2 cellular contexts compared by ENCODE assay signal in the genomic region with DNA sequence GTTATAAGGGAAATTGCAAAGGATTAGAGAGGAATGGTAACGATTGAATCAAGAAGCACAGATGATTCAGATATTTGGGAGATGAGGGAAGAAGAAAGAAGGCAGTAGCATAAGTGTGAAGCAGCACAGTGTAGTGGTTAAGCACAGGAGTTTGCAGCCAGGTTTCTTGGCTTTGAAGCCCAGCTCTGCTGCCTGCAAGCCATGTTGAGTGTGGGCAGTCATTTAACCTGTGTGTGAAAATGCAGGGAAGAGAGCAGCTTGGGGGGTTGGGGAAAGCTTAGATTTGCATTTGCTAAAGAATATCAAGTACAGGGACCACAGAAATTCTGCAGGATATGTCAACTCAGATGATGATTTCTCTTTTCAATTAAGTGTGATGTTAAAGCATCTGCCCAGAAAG.
TF ChIP-seq lines count a peak whose summit lies in the region.

No MANE protein-coding gene starts in this region.

TF ChIP-seq in IMR-90, 13 proteins besides CTCF, POLR2A, EP300 and RAD21 (continued from another document):
- TF ChIP-seq, protein P1, sequence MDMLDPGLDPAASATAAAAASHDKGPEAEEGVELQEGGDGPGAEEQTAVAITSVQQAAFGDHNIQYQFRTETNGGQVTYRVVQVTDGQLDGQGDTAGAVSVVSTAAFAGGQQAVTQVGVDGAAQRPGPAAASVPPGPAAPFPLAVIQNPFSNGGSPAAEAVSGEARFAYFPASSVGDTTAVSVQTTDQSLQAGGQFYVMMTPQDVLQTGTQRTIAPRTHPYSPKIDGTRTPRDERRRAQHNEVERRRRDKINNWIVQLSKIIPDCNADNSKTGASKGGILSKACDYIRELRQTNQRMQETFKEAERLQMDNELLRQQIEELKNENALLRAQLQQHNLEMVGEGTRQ (IDR thresholded peaks at IDR 0.05; ENCODE audit: low read depth, low read length) = no peak
- no peak for TF ChIP-seq SMC3 (IDR thresholded peaks at IDR 0.05; ENCODE audit: low read depth, low read length)
- TF ChIP-seq RFX5 (IDR thresholded peaks at IDR 0.05; ENCODE audit: low read depth, low read length) = no peak
- TF ChIP-seq, protein P2, sequence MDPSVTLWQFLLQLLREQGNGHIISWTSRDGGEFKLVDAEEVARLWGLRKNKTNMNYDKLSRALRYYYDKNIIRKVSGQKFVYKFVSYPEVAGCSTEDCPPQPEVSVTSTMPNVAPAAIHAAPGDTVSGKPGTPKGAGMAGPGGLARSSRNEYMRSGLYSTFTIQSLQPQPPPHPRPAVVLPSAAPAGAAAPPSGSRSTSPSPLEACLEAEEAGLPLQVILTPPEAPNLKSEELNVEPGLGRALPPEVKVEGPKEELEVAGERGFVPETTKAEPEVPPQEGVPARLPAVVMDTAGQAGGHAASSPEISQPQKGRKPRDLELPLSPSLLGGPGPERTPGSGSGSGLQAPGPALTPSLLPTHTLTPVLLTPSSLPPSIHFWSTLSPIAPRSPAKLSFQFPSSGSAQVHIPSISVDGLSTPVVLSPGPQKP (IDR thresholded peaks at IDR 0.05; ENCODE audit: borderline replicate concordance, low read depth, low read length) = no peak
- TF ChIP-seq CHD1 (IDR thresholded peaks at IDR 0.05; ENCODE audit: low read depth, low read length) = no peak
- no peak for TF ChIP-seq MXI1 (IDR thresholded peaks at IDR 0.05; ENCODE audit: borderline replicate concordance, low read depth, low read length)
- TF ChIP-seq CEBPB (IDR thresholded peaks at IDR 0.05; ENCODE audit: low read depth, low read length) = no peak
- TF ChIP-seq RCOR1 (IDR thresholded peaks at IDR 0.05; ENCODE audit: insufficient replicate concordance, low read length) = no peak
- no peak for TF ChIP-seq MAZ (IDR thresholded peaks at IDR 0.05; ENCODE audit: borderline replicate concordance, low read depth, low read length)
- TF ChIP-seq MAFK (IDR thresholded peaks at IDR 0.05; ENCODE audit: low read depth, low read length) = no peak
- no peak for TF ChIP-seq NFE2L2 (IDR thresholded peaks at IDR 0.05; ENCODE audit: low read depth, low read length)
- TF ChIP-seq BHLHE40 (IDR thresholded peaks at IDR 0.05; ENCODE audit: low read depth, low read length) = no peak

TF ChIP-seq in WTC11, 78 proteins besides CTCF, POLR2A, EP300 and RAD21 (continued from another document):
- TF ChIP-seq, protein P3, sequence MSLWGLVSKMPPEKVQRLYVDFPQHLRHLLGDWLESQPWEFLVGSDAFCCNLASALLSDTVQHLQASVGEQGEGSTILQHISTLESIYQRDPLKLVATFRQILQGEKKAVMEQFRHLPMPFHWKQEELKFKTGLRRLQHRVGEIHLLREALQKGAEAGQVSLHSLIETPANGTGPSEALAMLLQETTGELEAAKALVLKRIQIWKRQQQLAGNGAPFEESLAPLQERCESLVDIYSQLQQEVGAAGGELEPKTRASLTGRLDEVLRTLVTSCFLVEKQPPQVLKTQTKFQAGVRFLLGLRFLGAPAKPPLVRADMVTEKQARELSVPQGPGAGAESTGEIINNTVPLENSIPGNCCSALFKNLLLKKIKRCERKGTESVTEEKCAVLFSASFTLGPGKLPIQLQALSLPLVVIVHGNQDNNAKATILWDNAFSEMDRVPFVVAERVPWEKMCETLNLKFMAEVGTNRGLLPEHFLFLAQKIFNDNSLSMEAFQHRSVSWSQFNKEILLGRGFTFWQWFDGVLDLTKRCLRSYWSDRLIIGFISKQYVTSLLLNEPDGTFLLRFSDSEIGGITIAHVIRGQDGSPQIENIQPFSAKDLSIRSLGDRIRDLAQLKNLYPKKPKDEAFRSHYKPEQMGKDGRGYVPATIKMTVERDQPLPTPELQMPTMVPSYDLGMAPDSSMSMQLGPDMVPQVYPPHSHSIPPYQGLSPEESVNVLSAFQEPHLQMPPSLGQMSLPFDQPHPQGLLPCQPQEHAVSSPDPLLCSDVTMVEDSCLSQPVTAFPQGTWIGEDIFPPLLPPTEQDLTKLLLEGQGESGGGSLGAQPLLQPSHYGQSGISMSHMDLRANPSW (CRISPR knock-in tag; conservative IDR thresholded peaks at IDR 0.05; ENCODE audit: low read depth) = no peak
- TF ChIP-seq, protein P4, sequence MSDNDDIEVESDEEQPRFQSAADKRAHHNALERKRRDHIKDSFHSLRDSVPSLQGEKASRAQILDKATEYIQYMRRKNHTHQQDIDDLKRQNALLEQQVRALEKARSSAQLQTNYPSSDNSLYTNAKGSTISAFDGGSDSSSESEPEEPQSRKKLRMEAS (CRISPR knock-in tag; IDR thresholded peaks at IDR 0.05) = no peak
- TF ChIP-seq, protein P5, sequence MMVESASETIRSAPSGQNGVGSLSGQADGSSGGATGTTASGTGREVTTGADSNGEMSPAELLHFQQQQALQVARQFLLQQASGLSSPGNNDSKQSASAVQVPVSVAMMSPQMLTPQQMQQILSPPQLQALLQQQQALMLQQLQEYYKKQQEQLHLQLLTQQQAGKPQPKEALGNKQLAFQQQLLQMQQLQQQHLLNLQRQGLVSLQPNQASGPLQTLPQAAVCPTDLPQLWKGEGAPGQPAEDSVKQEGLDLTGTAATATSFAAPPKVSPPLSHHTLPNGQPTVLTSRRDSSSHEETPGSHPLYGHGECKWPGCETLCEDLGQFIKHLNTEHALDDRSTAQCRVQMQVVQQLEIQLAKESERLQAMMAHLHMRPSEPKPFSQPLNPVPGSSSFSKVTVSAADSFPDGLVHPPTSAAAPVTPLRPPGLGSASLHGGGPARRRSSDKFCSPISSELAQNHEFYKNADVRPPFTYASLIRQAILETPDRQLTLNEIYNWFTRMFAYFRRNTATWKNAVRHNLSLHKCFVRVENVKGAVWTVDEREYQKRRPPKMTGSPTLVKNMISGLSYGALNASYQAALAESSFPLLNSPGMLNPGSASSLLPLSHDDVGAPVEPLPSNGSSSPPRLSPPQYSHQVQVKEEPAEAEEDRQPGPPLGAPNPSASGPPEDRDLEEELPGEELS (CRISPR knock-in tag; IDR thresholded peaks at IDR 0.05) = no peak
- TF ChIP-seq PRRX2 (CRISPR knock-in tag; IDR thresholded peaks at IDR 0.05) (no peak), ZNF423 (CRISPR knock-in tag; IDR thresholded peaks at IDR 0.05) (no peak)
- TF ChIP-seq, protein P1 (CRISPR knock-in tag; IDR thresholded peaks at IDR 0.05) = no peak
- TF ChIP-seq, protein P6, sequence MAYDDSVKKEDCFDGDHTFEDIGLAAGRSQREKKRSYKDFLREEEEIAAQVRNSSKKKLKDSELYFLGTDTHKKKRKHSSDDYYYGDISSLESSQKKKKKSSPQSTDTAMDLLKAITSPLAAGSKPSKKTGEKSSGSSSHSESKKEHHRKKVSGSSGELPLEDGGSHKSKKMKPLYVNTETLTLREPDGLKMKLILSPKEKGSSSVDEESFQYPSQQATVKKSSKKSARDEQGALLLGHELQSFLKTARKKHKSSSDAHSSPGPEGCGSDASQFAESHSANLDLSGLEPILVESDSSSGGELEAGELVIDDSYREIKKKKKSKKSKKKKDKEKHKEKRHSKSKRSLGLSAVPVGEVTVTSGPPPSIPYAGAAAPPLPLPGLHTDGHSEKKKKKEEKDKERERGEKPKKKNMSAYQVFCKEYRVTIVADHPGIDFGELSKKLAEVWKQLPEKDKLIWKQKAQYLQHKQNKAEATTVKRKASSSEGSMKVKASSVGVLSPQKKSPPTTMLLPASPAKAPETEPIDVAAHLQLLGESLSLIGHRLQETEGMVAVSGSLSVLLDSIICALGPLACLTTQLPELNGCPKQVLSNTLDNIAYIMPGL (CRISPR knock-in tag; IDR thresholded peaks at IDR 0.05) = no peak
